ENCODE assay signal across 8 cellular contexts in genomic region chr15:72155635-72156616, GRCh38. TPM values are rescaled to one million over a fixed set of nuclear protein-coding genes. Genes with fewer than 3 reads are reported as not detected.
A peak's percentile ranks its signal among the peaks of the same experiment; 100 is the strongest.
DNase-seq lines count a peak whose midpoint lies in the region; ATAC-seq and TF ChIP-seq lines count a peak whose summit lies in the region.

No MANE protein-coding gene starts in this region.

- no peak for TF ChIP-seq POLR2A in right lobe of liver (IDR thresholded peaks at IDR 0.05)

- TF ChIP-seq CTCF in GM12801 (IDR thresholded peaks at IDR 0.05; ENCODE audit: extremely low read depth, insufficient read length) (peak; percentile 84), dorsolateral prefrontal cortex (IDR thresholded peaks at IDR 0.05 in 54 of 56, conservative IDR thresholded peaks at IDR 0.05 in 2 of 56; ENCODE audit: low read depth in 1 of 56, partially characterized antibody in 56 of 56) (peak; percentile 65 to 95 (median 90)), right lobe of liver (IDR thresholded peaks at IDR 0.05) (peak; percentile 76 to 91 (median 82))

- H3K9me3 ChIP-seq in right lobe of liver: no peaks in the 10 kb centered on the region

- H3K36me3 ChIP-seq in right lobe of liver: no peaks in the 10 kb centered on the region

- H3K27me3 ChIP-seq in dorsolateral prefrontal cortex: no peaks in the 10 kb centered on the region
- no peaks in the 10 kb centered on the region for H3K27me3 ChIP-seq in right lobe of liver

- DNase-seq in NCI-H526 treated with DMSO at 0.1 percent for 48 hours (lab: John Stamatoyannopoulos, UW) (peak; percentile 80), dorsolateral prefrontal cortex (peak; percentile 78 to 92 (median 89)), right lobe of liver (peak; percentile 81 to 83 (median 83))
- DNase-seq in activated CD4-positive, alpha-beta T cell treated with anti-CD3 and anti-CD28 coated beads, Interleukin-2, amount 50 U/mL, for 4 hours: peak; percentile 81 to 85
- DNase-seq in stimulated activated CD4-positive, alpha-beta T cell treated with anti-CD3 and anti-CD28 coated beads, Interleukin-4, amount 100 ng/mL, for 24 hours: peak; percentile 85

- intact Hi-C loops in dorsolateral prefrontal cortex (cut with DNase I): loop anchor here (1.0 to 10.0 kb wide), 6 partner anchors 39 to 711 kb away; partner anchors contain the start of genes MYO9A (in 1 of the 2) and SENP8 (in 1 of the 2)
- intact Hi-C loops in right lobe of liver (cut with DNase I): loop anchor here in 1 of 2 donors (10.0 kb wide), 1 partner anchor 411 kb away; no protein-coding TSS in a partner anchor

- peaks cover 0 to 8% (median 0%) of the 10 kb centered on the region in 4 donors for H3K4me1 ChIP-seq in right lobe of liver

- 10% methylated on average over 15 of the region's 19 CpGs for WGBS in right lobe of liver (ENCODE audit: insufficient coverage, low coverage, low lambda C conversion rate, missing lambda C conversion rate)

- ATAC-seq in HG03342 (IDR thresholded peaks at IDR 0.05; ENCODE audit: unreplicated experiment) (peak; percentile 59), right lobe of liver (peak; percentile 90 to 93 (median 92)), GM21526 (IDR thresholded peaks at IDR 0.05; ENCODE audit: low FRiP score, unreplicated experiment) (no peak)

- peak overlapping the region; percentile 29 to 79 (median 63) for H3K4me3 ChIP-seq in dorsolateral prefrontal cortex
- peak overlapping the region; percentile 24 to 60 (median 46) for H3K4me3 ChIP-seq in right lobe of liver

- H3K27ac ChIP-seq in dorsolateral prefrontal cortex (peak overlapping the region in 55 of 59 donors; percentile 22 to 89 (median 74)), right lobe of liver (no peak overlapping the region)

RNA-seq across cellular contexts. Expression of gene SENP8, which starts 37.7 kb away (rescaled TPM):
- 10 to 100 TPM in 4 of 120 experiments, 1 to 10 TPM in 116; 3.3 to 11.9 (median 6.8) TPM for total RNA-seq in dorsolateral prefrontal cortex
- 1 to 10 TPM in 3 of 6 experiments, under 1 TPM in 3; 0.61 to 2.6 (median 1.0) TPM for total RNA-seq in right lobe of liver

RNA-seq across cellular contexts. Expression of gene MYO9A, which starts 38.0 kb away (rescaled TPM):
- total RNA-seq in dorsolateral prefrontal cortex (100 to 1,000 TPM in 51 of 120 experiments, 10 to 100 TPM in 69; 65.1 to 135 (median 98.1) TPM), right lobe of liver (10 to 100 TPM in 2 of 6 experiments, 1 to 10 TPM in 4; 5.6 to 10.4 (median 8.5) TPM)

RNA-seq across cellular contexts. Expression of gene GRAMD2A, which starts 41.7 kb away (rescaled TPM):
- 10 to 100 TPM in 6 of 120 experiments, 1 to 10 TPM in 114; 1.8 to 15.1 (median 5.4) TPM for total RNA-seq in dorsolateral prefrontal cortex
- total RNA-seq in right lobe of liver: not detected

Comparison
In these comparisons a context has a peak if more than half of its experiments do, and no peak if none do; other contexts are left out.
1. H3K27ac ChIP-seq: peak in dorsolateral prefrontal cortex (55 of 59); none in right lobe of liver (0 of 3).
2. RNA of gene MYO9A, which starts 38.0 kb away (total RNA-seq): 65.1 to 135 TPM in dorsolateral prefrontal cortex; 5.6 to 10.4 TPM in right lobe of liver; every median in the first group is over 4 times any median in the second.
3. Peak in every context shown above with its lines, with median percentiles within 50 percentile points of each other: CTCF ChIP-seq and DNase-seq.